In the genomic region with DNA sequence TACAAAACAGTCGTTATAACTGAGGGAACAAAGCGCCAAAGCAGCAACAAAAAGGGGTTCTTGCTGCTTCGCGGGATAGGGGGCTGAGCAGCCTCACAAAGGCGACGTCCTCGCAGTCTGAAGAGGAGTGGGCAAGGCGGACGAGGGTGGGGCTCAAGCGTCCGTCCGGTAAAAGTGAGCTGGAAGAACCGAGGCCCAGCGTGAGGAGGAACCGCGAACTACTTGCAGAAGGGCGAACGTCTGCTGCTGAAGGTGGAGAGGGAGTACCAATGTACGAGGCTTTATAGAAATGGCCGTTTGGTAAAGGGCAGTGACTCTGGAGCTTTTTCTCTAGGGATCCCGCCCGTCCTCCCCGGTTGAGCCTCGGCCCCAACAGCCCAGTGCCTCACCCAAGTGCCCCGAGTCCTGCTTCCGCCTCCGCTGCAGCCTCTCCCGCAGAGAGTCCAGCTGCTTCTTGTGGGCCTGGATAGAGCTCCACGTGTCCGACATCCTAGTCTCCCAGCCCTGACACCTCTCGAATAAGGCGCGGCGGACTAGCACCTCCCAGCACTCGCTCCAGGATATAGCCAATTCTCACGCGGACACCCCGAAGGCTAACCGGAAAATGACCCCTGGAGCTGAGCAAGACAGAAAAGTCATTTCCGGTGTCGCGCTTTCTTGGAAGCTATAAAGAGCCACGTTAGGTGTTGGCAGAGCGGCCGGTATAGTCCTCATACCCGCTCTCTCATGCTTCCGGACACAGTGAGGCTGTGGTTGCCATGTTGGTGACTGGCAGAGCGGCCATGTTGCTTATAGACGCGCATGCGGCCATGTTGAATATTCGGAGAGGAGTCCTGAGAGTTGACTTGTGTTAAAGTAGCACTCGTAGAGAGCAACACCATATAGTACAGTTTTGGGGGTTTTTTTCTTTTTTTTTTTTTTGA, we compare ENCODE assay signal across 8 cellular contexts. TPM values are rescaled to one million over a fixed set of nuclear protein-coding genes. Genes with fewer than 3 reads are reported as not detected.
A peak's percentile ranks its signal among the peaks of the same experiment; 100 is the strongest.
DNase-seq lines count a peak whose midpoint lies in the region; ATAC-seq and TF ChIP-seq lines count a peak whose summit lies in the region.

A gene (minus strand): TSS at position 606 of the 923 bp plus-strand sequence. CDS start 117 bp downstream, at position 489.

- H3K4me1 Mint-ChIP-seq in activated CD4-positive, alpha-beta memory T cell treated with anti-CD3 and anti-CD28 coated beads for 36 hours (ENCODE audit: low read depth): peaks cover 39% of the 10 kb centered on the region

- H3K4me1 ChIP-seq in liver (ENCODE audit: control insufficient read depth in 4 of 4, insufficient read depth in 4 of 4, low read length in 3 of 4): peaks cover 0 to 19% (median 13%) of the 10 kb centered on the region in 4 donors

- H3K4me3 Mint-ChIP-seq in activated CD4-positive, alpha-beta memory T cell treated with anti-CD3 and anti-CD28 coated beads for 36 hours: peak within 1 kb of the TSS; percentile 99

- intact Hi-C loops in activated CD4-positive, alpha-beta memory T cell treated with anti-CD3 and anti-CD28 coated beads for 36 hours (cut with micrococcal nuclease): loop anchor here (1.0 to 5.0 kb wide), 8 partner anchors 15 to 1524 kb away; a partner anchor contains a TSS
- intact Hi-C loops in dorsolateral prefrontal cortex (cut with DNase I): loop anchor here (1.0 to 5.0 kb wide), 4 partner anchors 34 to 54 kb away; a partner anchor contains a TSS

- CTCF ChIA-PET in activated CD4-positive, alpha-beta memory T cell treated with anti-CD3 and anti-CD28 coated beads for 36 hours (lab: Charles Lee): interaction anchor here (0.9 to 4.0 kb wide), 8 partner anchors 12 to 126 kb away, joined by 3 to 54 read pairs (median 4); a partner anchor contains a TSS

- peaks cover 21% of the 10 kb centered on the region for H3K36me3 Mint-ChIP-seq in activated CD4-positive, alpha-beta memory T cell treated with anti-CD3 and anti-CD28 coated beads for 36 hours

- peak within 1 kb of the TSS; percentile 96 for H3K27ac Mint-ChIP-seq in activated CD4-positive, alpha-beta memory T cell treated with anti-CD3 and anti-CD28 coated beads for 36 hours

- WGBS in liver: under 1% methylated on average over 53 of the region's 53 CpGs

- TF ChIP-seq RAD21 in liver (IDR thresholded peaks at IDR 0.05): peak; percentile 29 to 57

- TF ChIP-seq CTCF in dorsolateral prefrontal cortex (IDR thresholded peaks at IDR 0.05 in 54 of 56, conservative IDR thresholded peaks at IDR 0.05 in 2 of 56; ENCODE audit: low read depth in 1 of 56, partially characterized antibody in 56 of 56): peak in 36 of 56 donors; percentile 4 to 54 (median 28)
- TF ChIP-seq CTCF in liver (IDR thresholded peaks at IDR 0.05; ENCODE audit: low read depth, low read length, missing input control): no peak

- no peaks in the 10 kb centered on the region for H3K27me3 Mint-ChIP-seq in activated CD4-positive, alpha-beta memory T cell treated with anti-CD3 and anti-CD28 coated beads for 36 hours

- H3K27me3 ChIP-seq in dorsolateral prefrontal cortex: no peaks in the 10 kb centered on the region
- H3K27me3 ChIP-seq in liver (ENCODE audit: control insufficient read depth in 4 of 4, insufficient read depth in 4 of 4, low read length in 3 of 4): no peaks in the 10 kb centered on the region

- H3K36me3 ChIP-seq in liver (ENCODE audit: control insufficient read depth in 4 of 4, insufficient read depth in 3 of 4, low read depth in 1 of 4, low read length in 3 of 4): peaks cover 0 to 2% (median 0%) of the 10 kb centered on the region in 4 donors

- DNase-seq in CD1c-positive myeloid dendritic cell (ENCODE audit: extremely low spot score) (peak; percentile 98), NCI-H82 treated with DMSO at 0.1 percent for 48 hours (lab: John Stamatoyannopoulos, UW; ENCODE audit: unreplicated experiment) (peak; percentile 94), dorsolateral prefrontal cortex (peak; percentile 90 to 99 (median 98))
- peak; percentile 96 for DNase-seq in activated CD4-positive, alpha-beta memory T cell treated with anti-CD3 and anti-CD28 coated beads for 36 hours
- DNase-seq in stimulated activated CD4-positive, alpha-beta T cell treated with anti-CD3 and anti-CD28 coated beads, Interleukin-4, amount 100 ng/mL, for 24 hours: peak; percentile 96

- H3K9me3 Mint-ChIP-seq in activated CD4-positive, alpha-beta memory T cell treated with anti-CD3 and anti-CD28 coated beads for 36 hours: no peaks in the 10 kb centered on the region

- ATAC-seq in GM19438 (IDR thresholded peaks at IDR 0.05; ENCODE audit: low read depth, unreplicated experiment) (peak; percentile 97), HG03575 (IDR thresholded peaks at IDR 0.05; ENCODE audit: extremely low read depth, insufficient number of reproducible peaks, low FRiP score, unreplicated experiment) (peak; percentile 96)

- peak within 1 kb of the TSS; percentile 77 to 88 for H3K9ac ChIP-seq in liver (ENCODE audit: low read depth in 1 of 2, low read length in 2 of 2)

- peak within 1 kb of the TSS in 52 of 59 donors; percentile 21 to 91 (median 74) for H3K27ac ChIP-seq in dorsolateral prefrontal cortex
- H3K27ac ChIP-seq in liver (ENCODE audit: low read depth in 1 of 2, low read length in 2 of 2): peak within 1 kb of the TSS; percentile 81 to 86

- H3K4me3 ChIP-seq in dorsolateral prefrontal cortex (peak within 1 kb of the TSS; percentile 65 to 100 (median 90)), liver (ENCODE audit: low read depth in 1 of 3, low read length in 3 of 3) (peak within 1 kb of the TSS; percentile 69 to 95 (median 94))

- H3K9me3 ChIP-seq in liver (ENCODE audit: control insufficient read depth in 4 of 4, low read length in 3 of 4): no peaks in the 10 kb centered on the region

- POLR2A ChIA-PET in activated CD4-positive, alpha-beta memory T cell treated with anti-CD3 and anti-CD28 coated beads for 36 hours (lab: Charles Lee): interaction anchor here (0.5 to 1.9 kb wide), 14 partner anchors 9 to 246 kb away, joined by 3 to 10 read pairs (median 4); a partner anchor contains a TSS

TF ChIP-seq in liver, 16 proteins besides CTCF, POLR2A, EP300 and RAD21 (continues in another document):
- TF ChIP-seq HNF4G (IDR thresholded peaks at IDR 0.05) (no peak), YY1 (IDR thresholded peaks at IDR 0.05) (peak; percentile 100), GABPA (IDR thresholded peaks at IDR 0.05 in 1 of 2, conservative IDR thresholded peaks at IDR 0.05 in 1 of 2) (peak; percentile 94 to 98), TAF1 (conservative IDR thresholded peaks at IDR 0.05) (peak; percentile 87), HNF4A (conservative IDR thresholded peaks at IDR 0.05) (peak in 1 of 2 donors; percentile 62), SP1 (IDR thresholded peaks at IDR 0.05) (peak; percentile 86), FOXA2 (IDR thresholded peaks at IDR 0.05) (no peak), FOXA1 (IDR thresholded peaks at IDR 0.05) (no peak)
- TF ChIP-seq, protein P1, sequence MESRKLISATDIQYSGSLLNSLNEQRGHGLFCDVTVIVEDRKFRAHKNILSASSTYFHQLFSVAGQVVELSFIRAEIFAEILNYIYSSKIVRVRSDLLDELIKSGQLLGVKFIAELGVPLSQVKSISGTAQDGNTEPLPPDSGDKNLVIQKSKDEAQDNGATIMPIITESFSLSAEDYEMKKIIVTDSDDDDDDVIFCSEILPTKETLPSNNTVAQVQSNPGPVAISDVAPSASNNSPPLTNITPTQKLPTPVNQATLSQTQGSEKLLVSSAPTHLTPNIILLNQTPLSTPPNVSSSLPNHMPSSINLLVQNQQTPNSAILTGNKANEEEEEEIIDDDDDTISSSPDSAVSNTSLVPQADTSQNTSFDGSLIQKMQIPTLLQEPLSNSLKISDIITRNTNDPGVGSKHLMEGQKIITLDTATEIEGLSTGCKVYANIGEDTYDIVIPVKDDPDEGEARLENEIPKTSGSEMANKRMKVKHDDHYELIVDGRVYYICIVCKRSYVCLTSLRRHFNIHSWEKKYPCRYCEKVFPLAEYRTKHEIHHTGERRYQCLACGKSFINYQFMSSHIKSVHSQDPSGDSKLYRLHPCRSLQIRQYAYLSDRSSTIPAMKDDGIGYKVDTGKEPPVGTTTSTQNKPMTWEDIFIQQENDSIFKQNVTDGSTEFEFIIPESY (IDR thresholded peaks at IDR 0.05): peak; percentile 95
- TF ChIP-seq, protein P2, sequence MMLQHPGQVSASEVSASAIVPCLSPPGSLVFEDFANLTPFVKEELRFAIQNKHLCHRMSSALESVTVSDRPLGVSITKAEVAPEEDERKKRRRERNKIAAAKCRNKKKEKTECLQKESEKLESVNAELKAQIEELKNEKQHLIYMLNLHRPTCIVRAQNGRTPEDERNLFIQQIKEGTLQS (IDR thresholded peaks at IDR 0.05): peak; percentile 59
- TF ChIP-seq, protein P3, sequence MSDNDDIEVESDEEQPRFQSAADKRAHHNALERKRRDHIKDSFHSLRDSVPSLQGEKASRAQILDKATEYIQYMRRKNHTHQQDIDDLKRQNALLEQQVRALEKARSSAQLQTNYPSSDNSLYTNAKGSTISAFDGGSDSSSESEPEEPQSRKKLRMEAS (IDR thresholded peaks at IDR 0.05): peak; percentile 96
- TF ChIP-seq, protein P4, sequence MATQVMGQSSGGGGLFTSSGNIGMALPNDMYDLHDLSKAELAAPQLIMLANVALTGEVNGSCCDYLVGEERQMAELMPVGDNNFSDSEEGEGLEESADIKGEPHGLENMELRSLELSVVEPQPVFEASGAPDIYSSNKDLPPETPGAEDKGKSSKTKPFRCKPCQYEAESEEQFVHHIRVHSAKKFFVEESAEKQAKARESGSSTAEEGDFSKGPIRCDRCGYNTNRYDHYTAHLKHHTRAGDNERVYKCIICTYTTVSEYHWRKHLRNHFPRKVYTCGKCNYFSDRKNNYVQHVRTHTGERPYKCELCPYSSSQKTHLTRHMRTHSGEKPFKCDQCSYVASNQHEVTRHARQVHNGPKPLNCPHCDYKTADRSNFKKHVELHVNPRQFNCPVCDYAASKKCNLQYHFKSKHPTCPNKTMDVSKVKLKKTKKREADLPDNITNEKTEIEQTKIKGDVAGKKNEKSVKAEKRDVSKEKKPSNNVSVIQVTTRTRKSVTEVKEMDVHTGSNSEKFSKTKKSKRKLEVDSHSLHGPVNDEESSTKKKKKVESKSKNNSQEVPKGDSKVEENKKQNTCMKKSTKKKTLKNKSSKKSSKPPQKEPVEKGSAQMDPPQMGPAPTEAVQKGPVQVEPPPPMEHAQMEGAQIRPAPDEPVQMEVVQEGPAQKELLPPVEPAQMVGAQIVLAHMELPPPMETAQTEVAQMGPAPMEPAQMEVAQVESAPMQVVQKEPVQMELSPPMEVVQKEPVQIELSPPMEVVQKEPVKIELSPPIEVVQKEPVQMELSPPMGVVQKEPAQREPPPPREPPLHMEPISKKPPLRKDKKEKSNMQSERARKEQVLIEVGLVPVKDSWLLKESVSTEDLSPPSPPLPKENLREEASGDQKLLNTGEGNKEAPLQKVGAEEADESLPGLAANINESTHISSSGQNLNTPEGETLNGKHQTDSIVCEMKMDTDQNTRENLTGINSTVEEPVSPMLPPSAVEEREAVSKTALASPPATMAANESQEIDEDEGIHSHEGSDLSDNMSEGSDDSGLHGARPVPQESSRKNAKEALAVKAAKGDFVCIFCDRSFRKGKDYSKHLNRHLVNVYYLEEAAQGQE (IDR thresholded peaks at IDR 0.05): peak; percentile 73

RNA-seq across cellular contexts. Expression of the gene that starts here (rescaled TPM):
- 10 to 100 TPM; 64.1 TPM for total RNA-seq in activated CD4-positive, alpha-beta memory T cell treated with anti-CD3 and anti-CD28 coated beads for 36 hours
- total RNA-seq in dorsolateral prefrontal cortex (10 to 100 TPM; 30.0 to 59.4 (median 43.7) TPM), liver (10 to 100 TPM; 26.0 to 50.8 TPM)
- polyA plus RNA-seq in liver: 10 to 100 TPM; 10.5 to 23.8 TPM

Comparison
In these comparisons a context has a peak if more than half of its experiments do, and no peak if none do; other contexts are left out.
1. Peak in every context shown above with its lines: DNase-seq, ATAC-seq, H3K4me3 ChIP-seq and H3K27ac ChIP-seq.